8 cellular contexts compared by ENCODE assay signal in the genomic region with DNA sequence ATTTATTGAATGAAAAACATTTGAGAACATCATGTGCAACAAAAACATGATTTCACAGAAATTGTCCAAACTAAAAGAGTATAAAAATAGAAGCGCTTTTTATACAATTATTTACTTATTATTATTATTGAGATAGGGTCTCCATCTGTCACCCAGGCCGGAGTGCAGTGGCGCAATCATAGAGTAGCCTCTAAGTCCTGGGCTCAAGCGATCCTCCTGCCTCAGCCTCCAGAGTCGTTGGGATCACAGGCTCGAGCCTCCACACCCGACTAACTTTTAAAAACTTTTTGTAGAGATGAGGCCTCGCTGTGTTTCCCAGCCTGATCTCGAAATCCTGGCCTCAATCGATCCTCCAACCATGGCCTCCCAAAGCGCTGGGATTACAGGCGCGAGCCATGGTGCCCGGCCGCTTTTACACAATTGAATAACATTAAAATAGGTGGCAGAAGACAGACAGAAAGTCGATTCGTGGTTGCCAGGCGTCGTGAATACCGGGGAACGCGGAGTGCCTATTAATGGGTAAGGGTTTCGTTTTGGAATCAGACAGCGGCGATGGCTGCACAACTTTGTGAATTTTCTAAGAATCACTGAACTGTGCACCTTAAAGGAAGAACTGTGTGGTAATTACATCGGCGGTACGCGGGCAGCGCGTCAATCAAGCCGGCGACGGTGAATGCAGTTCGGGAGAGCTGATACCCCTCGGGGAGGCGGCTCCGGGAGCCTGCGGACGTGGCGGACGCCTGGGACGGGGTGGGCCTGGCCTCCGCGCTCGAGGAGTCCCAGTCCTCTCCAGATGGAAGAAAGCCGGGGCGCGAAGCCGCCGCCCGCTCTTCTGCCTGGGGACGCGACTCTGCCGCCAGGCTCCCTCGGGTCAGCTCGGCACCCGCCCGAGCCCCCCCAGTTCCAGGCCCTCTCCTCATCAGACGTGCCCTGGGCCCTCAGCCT. TPM values are rescaled to one million over a fixed set of nuclear protein-coding genes. Genes with fewer than 3 reads are reported as not detected.
DNase-seq lines count a peak whose midpoint lies in the region; ATAC-seq and TF ChIP-seq lines count a peak whose summit lies in the region.

No MANE protein-coding gene starts in this region.

- H3K4me1 ChIP-seq in SJCRH30 (no peaks in the 10 kb centered on the region), adipocyte (ENCODE audit: control insufficient read depth, insufficient read depth, low read length) (peaks cover 45% of the 10 kb centered on the region), right cardiac atrium (ENCODE audit: control insufficient read depth, insufficient read depth, low read length) (peaks cover 5% of the 10 kb centered on the region), sigmoid colon (peaks cover 0 to 40% (median 37%) of the 10 kb centered on the region in 4 donors)

- 9% methylated on average over 60 of the region's 60 CpGs for WGBS in right cardiac atrium
- WGBS in sigmoid colon, 2 donors, result 6 to 10% methylated on average over 60 of the region's 60 CpGs

- H3K36me3 ChIP-seq in SJCRH30 (peaks cover 4% of the 10 kb centered on the region; the same call in 1 of the 2 replicates), adipocyte (ENCODE audit: control insufficient read depth, insufficient read depth, low read length, severe bottlenecking) (no peaks in the 10 kb centered on the region), sigmoid colon (no peaks in the 10 kb centered on the region)

- H3K4me3 ChIP-seq in SJCRH30 (peak overlapping the region; percentile 84), adipocyte (ENCODE audit: low read length) (peak overlapping the region; percentile 99), right cardiac atrium (ENCODE audit: low read length) (peak overlapping the region; percentile 97), sigmoid colon (peak overlapping the region; percentile 67 to 90 (median 86))

- intact Hi-C loops in right cardiac atrium (cut with DNase I) (no loop called here), sigmoid colon (cut with DNase I) (loop anchor here (2.0 to 5.0 kb wide), 3 partner anchors 53 to 115 kb away; partner anchors contain the start of genes CSNK2A1, NRSN2 and RBCK1)

- H3K27ac ChIP-seq in SJCRH30 (peak overlapping the region; percentile 56), right cardiac atrium (ENCODE audit: low read length) (peak overlapping the region; percentile 92), sigmoid colon (peak overlapping the region; percentile 92 to 97 (median 96))

- TF ChIP-seq EP300 in sigmoid colon (IDR thresholded peaks at IDR 0.05), result no peak

- H3K27me3 ChIP-seq in SJCRH30, result no peaks in the 10 kb centered on the region
- H3K27me3 ChIP-seq in adipocyte (replicated peaks; ENCODE audit: control insufficient read depth, insufficient read depth, low read length), result no peaks in the 10 kb centered on the region
- no peaks in the 10 kb centered on the region for H3K27me3 ChIP-seq in right cardiac atrium (ENCODE audit: control insufficient read depth, insufficient read depth)
- no peaks in the 10 kb centered on the region for H3K27me3 ChIP-seq in sigmoid colon

- peak overlapping the region; percentile 98 for H3K9ac ChIP-seq in adipocyte (ENCODE audit: low read length)

- peak; percentile 19 for ATAC-seq in GM19438 (IDR thresholded peaks at IDR 0.05; ENCODE audit: low read depth, unreplicated experiment)
- ATAC-seq in HG03521 (IDR thresholded peaks at IDR 0.05; ENCODE audit: unreplicated experiment), result peak; percentile 40
- ATAC-seq in right cardiac atrium, result peak; percentile 73 to 80

- H3K9me3 ChIP-seq in SJCRH30 (replicated peaks) (no peaks in the 10 kb centered on the region), adipocyte (ENCODE audit: control insufficient read depth, low read length) (no peaks in the 10 kb centered on the region), right cardiac atrium (ENCODE audit: control insufficient read depth, low read length) (no peaks in the 10 kb centered on the region), sigmoid colon (no peaks in the 10 kb centered on the region)

- TF ChIP-seq POLR2A in sigmoid colon (IDR thresholded peaks at IDR 0.05), result no peak

- TF ChIP-seq CTCF in sigmoid colon (IDR thresholded peaks at IDR 0.05), result no peak

- DNase-seq in COLO829 (ENCODE audit: low spot score), result peak; percentile 32
- DNase-seq in SJCRH30, result peak; percentile 61 to 66
- DNase-seq in adipocyte (ENCODE audit: low read depth), result peak; percentile 76
- DNase-seq in right cardiac atrium, result peak; percentile 73 to 85 (median 85)
- DNase-seq in sigmoid colon, result peak; percentile 77
- no peak for DNase-seq in cerebellar nuclear complex (lab: John Stamatoyannopoulos, UW)

RNA-seq across cellular contexts. Expression of gene TBC1D20, which starts 0.8 kb away (rescaled TPM):
- 31.8 and 33.0 TPM in 2 replicates for total RNA-seq in SJCRH30 (2014; rRNA removed; shearing (Covaris generic))
- total RNA-seq in right cardiac atrium, result 10 to 100 TPM; 24.3 to 26.5 (median 25.6) TPM
- polyA plus RNA-seq in right cardiac atrium, result 13.6 TPM
- 10 to 100 TPM; 32.6 to 42.9 (median 35.3) TPM for total RNA-seq in sigmoid colon
- polyA plus RNA-seq in sigmoid colon, result 10 to 100 TPM; 16.8 to 22.2 (median 20.6) TPM

RNA-seq across cellular contexts. Expression of gene RBCK1, which starts 53.4 kb away (rescaled TPM):
- 26.1 and 28.5 TPM in 2 replicates for total RNA-seq in SJCRH30 (2014; rRNA removed; shearing (Covaris generic))
- total RNA-seq in right cardiac atrium (10 to 100 TPM; 42.1 to 52.4 (median 45.9) TPM), sigmoid colon (10 to 100 TPM; 60.7 to 77.5 (median 65.1) TPM)
- polyA plus RNA-seq in right cardiac atrium (48.0 TPM), sigmoid colon (100 to 1,000 TPM in 1 of 3 donors, 10 to 100 TPM in 2; 87.7 to 197 (median 99.0) TPM)

Comparison
In these comparisons a context has a peak if more than half of its experiments do, and no peak if none do; other contexts are left out.
1. DNase-seq: peak in COLO829 (single experiment), SJCRH30 (2 of 2), adipocyte (single experiment), right cardiac atrium (3 of 3) and sigmoid colon (single experiment); none in cerebellar nuclear complex (0 of 2).
2. ATAC-seq: peak in every context shown above with its lines; median percentile 76 in right cardiac atrium; 40 in HG03521; 19 in GM19438.
3. Peak in every context shown above with its lines, with median percentiles within 50 percentile points of each other: H3K27ac ChIP-seq and H3K4me3 ChIP-seq.